In genomic region chr11:60905551-60906113, GRCh38 we compare ENCODE assay signal across 7 cellular contexts. TPM values are rescaled to one million over a fixed set of nuclear protein-coding genes. Genes with fewer than 3 reads are reported as not detected.
DNase-seq lines count a peak whose midpoint lies in the region; ATAC-seq and TF ChIP-seq lines count a peak whose summit lies in the region.

No MANE protein-coding gene starts in this region.

- peak; percentile 47 for ATAC-seq in left colon
- no peak for ATAC-seq in GM18858 (IDR thresholded peaks at IDR 0.05; ENCODE audit: unreplicated experiment)

- DNase-seq in GM06990 (ENCODE audit: extremely low read depth, insufficient read length) (no peak), NCI-H146 treated with DMSO at 0.1 percent for 48 hours (lab: John Stamatoyannopoulos, UW; ENCODE audit: unreplicated experiment) (peak; percentile 14), astrocyte of the spinal cord (ENCODE audit: low read depth, low spot score) (peak; percentile 52), left colon (peak; percentile 26 to 38), hippocampal formation (lab: John Stamatoyannopoulos, UW) (no peak)

- intact Hi-C loops in left colon (cut with DNase I, micrococcal nuclease) = no loop called here

- peaks cover 16 to 33% (median 24%) of the 10 kb centered on the region in 5 donors for H3K4me1 ChIP-seq in subcutaneous abdominal adipose tissue (ENCODE audit: control insufficient read depth in 5 of 5, insufficient read depth in 5 of 5, low read length in 5 of 5)

- H3K9me3 ChIP-seq in subcutaneous abdominal adipose tissue (ENCODE audit: control insufficient read depth in 5 of 5, low read length in 5 of 5) = no peaks in the 10 kb centered on the region

- H3K36me3 ChIP-seq in GM06990 (ENCODE audit: control insufficient read depth, insufficient read depth, low read length) = peaks cover 20% of the 10 kb centered on the region
- peaks cover 8 to 33% (median 31%) of the 10 kb centered on the region in 5 donors for H3K36me3 ChIP-seq in subcutaneous abdominal adipose tissue (ENCODE audit: control insufficient read depth in 5 of 5, insufficient read depth in 5 of 5, low read length in 5 of 5)

- in situ Hi-C loops in astrocyte of the spinal cord (cut with HindIII; ENCODE audit: low sequenced_read_pairs) = no loop called here

- peak overlapping the region; percentile 93 for H3K4me3 ChIP-seq in GM06990 (replicated peaks; ENCODE audit: low read depth, low read length)
- peak overlapping the region; percentile 72 for H3K4me3 ChIP-seq in astrocyte of the spinal cord (ENCODE audit: low read depth, low read length)
- peak overlapping the region; percentile 73 to 95 (median 80) for H3K4me3 ChIP-seq in subcutaneous abdominal adipose tissue (ENCODE audit: low read depth in 1 of 5, low read length in 5 of 5)

- H3K27ac ChIP-seq in subcutaneous abdominal adipose tissue (ENCODE audit: low read depth, low read length) = peak overlapping the region; percentile 96

- no peak for TF ChIP-seq CTCF in GM06990 (IDR thresholded peaks at IDR 0.05; ENCODE audit: insufficient read depth, low read length, poor library complexity, severe bottlenecking)
- TF ChIP-seq CTCF in astrocyte of the spinal cord (IDR thresholded peaks at IDR 0.05; ENCODE audit: low read depth, low read length) = no peak

- peak overlapping the region; percentile 84 to 97 (median 91) for H3K9ac ChIP-seq in subcutaneous abdominal adipose tissue (ENCODE audit: low read length in 5 of 5)

- H3K27me3 ChIP-seq in GM06990 (replicated peaks; ENCODE audit: control insufficient read depth, insufficient read depth, low read length) (no peaks in the 10 kb centered on the region), subcutaneous abdominal adipose tissue (ENCODE audit: control insufficient read depth in 5 of 5, insufficient read depth in 4 of 5, low read length in 5 of 5) (peaks cover 0 to 4% (median 0%) of the 10 kb centered on the region in 5 donors)

RNA-seq across cellular contexts. Expression of gene PRPF19, which starts 0.8 kb away (rescaled TPM):
- total RNA-seq in left colon = 10 to 100 TPM; 55.8 to 58.8 TPM

RNA-seq across cellular contexts. Expression of gene TMEM109, which starts 8.3 kb away (rescaled TPM):
- 10 to 100 TPM; 32.0 to 39.7 TPM for total RNA-seq in left colon

RNA-seq across cellular contexts. Expression of gene TMEM132A, which starts 18.6 kb away (rescaled TPM):
- 1 to 10 TPM; 7.8 to 9.2 TPM for total RNA-seq in left colon

RNA-seq across cellular contexts. Expression of gene ZP1, which starts 38.3 kb away (rescaled TPM):
- under 1 TPM in 1 of 2 donors, not detected in 1; 0.17 TPM for total RNA-seq in left colon

RNA-seq across cellular contexts. Expression of gene SLC15A3, which starts 46.3 kb away (rescaled TPM):
- 10 to 100 TPM in 1 of 2 donors, 1 to 10 TPM in 1; 8.6 to 15.1 TPM for total RNA-seq in left colon

Comparison
In these comparisons a context has a peak if more than half of its experiments do, and no peak if none do; other contexts are left out.
1. DNase-seq: peak in NCI-H146 treated with DMSO at 0.1 percent for 48 hours (single experiment), astrocyte of the spinal cord (single experiment) and left colon (2 of 2); none in GM06990 (single experiment) and hippocampal formation (0 of 2).
2. Peak in every context shown above with its lines, with median percentiles within 50 percentile points of each other: H3K4me3 ChIP-seq.